In genomic region chr15:101228313-101228712, GRCh38 we compare ENCODE assay signal across 27 cellular contexts. TPM values are rescaled to one million over a fixed set of nuclear protein-coding genes. Genes with fewer than 3 reads are reported as not detected.
DNase-seq lines count a peak whose midpoint lies in the region; ATAC-seq and TF ChIP-seq lines count a peak whose summit lies in the region.
"Had no signal": no experiment of that assay in that cellular context is flagged by ENCODE, and none has a peak within 500 bp of the region (broad histone marks: within the 10 kb centered on the region; RNA-seq: fewer than 3 reads in every experiment).

No MANE protein-coding gene starts in this region.

- H2BK120ac ChIP-seq in mesendoderm (ENCODE audit: low read depth, low read length), result no peak overlapping the region
- H2BK120ac ChIP-seq in neuronal stem cell (ENCODE audit: low read depth, low read length), result no peak overlapping the region

- H3K4me2 ChIP-seq in SK-N-SH (no peak overlapping the region), mesendoderm (ENCODE audit: low read length) (no peak overlapping the region), neuronal stem cell (ENCODE audit: insufficient read depth, low read length, poor library complexity, severe bottlenecking) (no peak overlapping the region)

- peaks cover 0 to 6% of the 10 kb centered on the region in 2 experiments; a peak in 1 of 4 replicates for H3K4me1 ChIP-seq in SK-N-SH (ENCODE audit: control insufficient read depth in 1 of 2, insufficient read depth in 2 of 2, low read depth in 1 of 2, low read length in 1 of 2)
- peaks cover 4% of the 10 kb centered on the region for H3K4me1 ChIP-seq in CD4-positive, CD25-positive, alpha-beta regulatory T cell (ENCODE audit: control insufficient read depth, insufficient read depth, low read length, poor library complexity, severe bottlenecking)
- no peaks in the 10 kb centered on the region for H3K4me1 ChIP-seq in mesendoderm (ENCODE audit: control insufficient read depth, low read depth, low read length)
- H3K4me1 ChIP-seq in neuronal stem cell (ENCODE audit: control insufficient read depth in 2 of 2, insufficient read depth in 1 of 2, low read depth in 1 of 2, low read length in 2 of 2), result peaks cover 0 to 2% of the 10 kb centered on the region in 2 donors

- POLR2A ChIA-PET in SK-N-SH (lab: Yijun Ruan, JAX), result no interaction called here
- POLR2A ChIA-PET in activated CD4-positive, alpha-beta memory T cell treated with anti-CD3 and anti-CD28 coated beads, Interleukin-2, amount 10 ng/mL, durations not matched to agents 7 days and 5 days (lab: Charles Lee), result interaction anchor here (1.6 kb wide), 1 partner anchor 12 kb away, joined by 3 read pairs; no protein-coding TSS in a partner anchor

- H2AFZ ChIP-seq in SK-N-SH (ENCODE audit: low read depth) (no peak overlapping the region), neuronal stem cell (ENCODE audit: low read length) (no peak overlapping the region)

- H3K18ac ChIP-seq in mesendoderm (ENCODE audit: low read length) (no peak overlapping the region), neuronal stem cell (ENCODE audit: low read length) (no peak overlapping the region)

- H3K4me3 ChIP-seq in SK-N-SH (ENCODE audit: low read depth in 2 of 2, low read length in 1 of 2) (no peak overlapping the region), mesendoderm (ENCODE audit: low read length) (no peak overlapping the region), neuronal stem cell (ENCODE audit: low read length in 2 of 2) (no peak overlapping the region)
- H3K4me3 ChIP-seq in CD4-positive, CD25-positive, alpha-beta regulatory T cell (ENCODE audit: low read depth, low read length), result no peak overlapping the region
- H3K4me3 ChIP-seq: heart left ventricle, sigmoid colon, transverse colon had no signal

- H3K79me1 ChIP-seq in mesendoderm (ENCODE audit: low read length), result peaks cover 29% of the 10 kb centered on the region
- H3K79me1 ChIP-seq in neuronal stem cell (ENCODE audit: low read depth, low read length), result peaks cover 8% of the 10 kb centered on the region

- H4K91ac ChIP-seq in neuronal stem cell (ENCODE audit: low read depth, low read length, poor library complexity), result no peak overlapping the region

- H3K27me3 Mint-ChIP-seq in CD4-positive, CD25-positive, alpha-beta regulatory T cell, result no peaks in the 10 kb centered on the region
- H3K27me3 Mint-ChIP-seq in activated CD4-positive, alpha-beta memory T cell treated with anti-CD3 and anti-CD28 coated beads, Interleukin-2, amount 10 ng/mL, durations not matched to agents 7 days and 5 days, result no peaks in the 10 kb centered on the region
- H3K27me3 Mint-ChIP-seq: activated naive CD4-positive, alpha-beta T cell treated with anti-CD3 and anti-CD28 coated beads, Interleukin-2, amount 10 ng/mL, durations not matched to agents 7 days and 5 days; naive thymus-derived CD4-positive, alpha-beta T cell had no signal

- peaks cover 48% of the 10 kb centered on the region for H4K20me1 ChIP-seq in SK-N-SH (ENCODE audit: insufficient read depth)

- no peak for TF ChIP-seq RAD21 in SK-N-SH (IDR thresholded peaks at IDR 0.05; ENCODE audit: low read length)

- H3K27me3 ChIP-seq in SK-N-SH (ENCODE audit: insufficient read depth) (no peaks in the 10 kb centered on the region), mesendoderm (ENCODE audit: insufficient read depth, low read length, poor library complexity) (no peaks in the 10 kb centered on the region), neuronal stem cell (ENCODE audit: control insufficient read depth in 3 of 3, insufficient read depth in 3 of 3, low read depth in 1 of 3, low read length in 3 of 3) (no peaks in the 10 kb centered on the region)
- no peaks in the 10 kb centered on the region for H3K27me3 ChIP-seq in CD4-positive, CD25-positive, alpha-beta regulatory T cell (ENCODE audit: control insufficient read depth, insufficient read depth, low read length)
- H3K27me3 ChIP-seq: heart left ventricle, sigmoid colon, transverse colon had no signal

- H3K9me3 ChIP-seq in SK-N-SH, result no peaks in the 10 kb centered on the region; the same call in 1 of the 2 replicates
- peaks cover 11 to 16% of the 10 kb centered on the region in 2 experiments for H3K9me3 ChIP-seq in CD4-positive, CD25-positive, alpha-beta regulatory T cell (ENCODE audit: control insufficient read depth in 2 of 2, low read length in 2 of 2)
- peaks cover 2 to 21% of the 10 kb centered on the region in 2 donors for H3K9me3 ChIP-seq in neuronal stem cell (replicated peaks in 1 of 2; ENCODE audit: control insufficient read depth in 2 of 2, insufficient read depth in 1 of 2, low read depth in 1 of 2, low read length in 2 of 2)

- CTCF ChIA-PET in SK-N-SH (lab: Yijun Ruan, JAX), result no interaction called here
- CTCF ChIA-PET in activated CD4-positive, alpha-beta memory T cell treated with anti-CD3 and anti-CD28 coated beads, Interleukin-2, amount 10 ng/mL, durations not matched to agents 7 days and 5 days (lab: Charles Lee), result no interaction called here

- H3K14ac ChIP-seq in neuronal stem cell (ENCODE audit: low read length), result no peak overlapping the region

- ATAC-seq in SK-N-SH treated with all-trans-retinoic acid at 6 μM for 48 hours (no peak), GM21723 (IDR thresholded peaks at IDR 0.05; ENCODE audit: unreplicated experiment) (no peak)
- ATAC-seq in CD4-positive, CD25-positive, alpha-beta regulatory T cell (ENCODE audit: low read depth in 2 of 2), result no peak
- ATAC-seq: heart left ventricle; naive thymus-derived CD4-positive, alpha-beta T cell had no signal

- H3K9ac ChIP-seq in SK-N-SH (no peak overlapping the region), mesendoderm (ENCODE audit: low read length) (no peak overlapping the region), neuronal stem cell (ENCODE audit: low read depth, low read length, poor library complexity) (no peak overlapping the region)

- no peak overlapping the region for H2BK12ac ChIP-seq in neuronal stem cell (ENCODE audit: low read length)

- H3K9me3 Mint-ChIP-seq in CD4-positive, CD25-positive, alpha-beta regulatory T cell, result peaks cover 0 to 16% (median 7%) of the 10 kb centered on the region in 7 donors
- H3K9me3 Mint-ChIP-seq in activated CD4-positive, alpha-beta memory T cell treated with anti-CD3 and anti-CD28 coated beads, Interleukin-2, amount 10 ng/mL, durations not matched to agents 7 days and 5 days, result peaks cover 11% of the 10 kb centered on the region

- H3K79me2 ChIP-seq in SK-N-SH (ENCODE audit: insufficient read depth), result peaks cover 97% of the 10 kb centered on the region
- H3K79me2 ChIP-seq in mesendoderm (ENCODE audit: control insufficient read depth, insufficient read depth, low read length), result peaks cover 64% of the 10 kb centered on the region

- H2AK5ac ChIP-seq in mesendoderm (ENCODE audit: low read length) (no peak overlapping the region), neuronal stem cell (ENCODE audit: low read depth, low read length) (no peak overlapping the region)

- H3K23ac ChIP-seq in mesendoderm (ENCODE audit: low read length) (no peak overlapping the region), neuronal stem cell (ENCODE audit: low read depth, low read length, poor library complexity) (no peak overlapping the region)

- no peak overlapping the region for H3K4ac ChIP-seq in mesendoderm (ENCODE audit: low read depth, low read length)
- H3K4ac ChIP-seq in neuronal stem cell (ENCODE audit: low read length), result no peak overlapping the region

- H2BK15ac ChIP-seq in mesendoderm (replicated peaks; ENCODE audit: low read depth), result no peak overlapping the region
- no peak overlapping the region for H2BK15ac ChIP-seq in neuronal stem cell (ENCODE audit: low read length)

- H3F3A ChIP-seq in SK-N-SH (replicated peaks; ENCODE audit: insufficient read depth), result no peaks in the 10 kb centered on the region

- no peaks in the 10 kb centered on the region for H3K9me2 ChIP-seq in SK-N-SH

- H3K36me3 ChIP-seq in SK-N-SH (replicated peaks in 1 of 2; ENCODE audit: control insufficient read depth in 1 of 2, insufficient read depth in 2 of 2, low read length in 1 of 2) (peaks cover 21 to 32% of the 10 kb centered on the region in 2 experiments), mesendoderm (ENCODE audit: control insufficient read depth, insufficient read depth, low read length) (no peaks in the 10 kb centered on the region), neuronal stem cell (replicated peaks in 1 of 2; ENCODE audit: control insufficient read depth in 2 of 2, insufficient read depth in 2 of 2, low read length in 2 of 2) (peaks cover 5 to 78% of the 10 kb centered on the region in 2 donors)
- H3K36me3 ChIP-seq in CD4-positive, CD25-positive, alpha-beta regulatory T cell (ENCODE audit: control insufficient read depth, insufficient read depth, low read length), result peaks cover 13% of the 10 kb centered on the region
- H3K36me3 ChIP-seq: transverse colon had no signal

- no peak overlapping the region for H3K56ac ChIP-seq in mesendoderm (ENCODE audit: low read length)

- H3K4me1 Mint-ChIP-seq in CD4-positive, CD25-positive, alpha-beta regulatory T cell, result peaks cover 37 to 66% (median 54%) of the 10 kb centered on the region in 4 donors
- peaks cover 65% of the 10 kb centered on the region for H3K4me1 Mint-ChIP-seq in activated CD4-positive, alpha-beta memory T cell treated with anti-CD3 and anti-CD28 coated beads, Interleukin-2, amount 10 ng/mL, durations not matched to agents 7 days and 5 days

- H3K27ac ChIP-seq in SK-N-SH (ENCODE audit: low read depth in 2 of 2, low read length in 1 of 2), result no peak overlapping the region
- no peak overlapping the region for H3K27ac ChIP-seq in CD4-positive, CD25-positive, alpha-beta regulatory T cell (ENCODE audit: insufficient read depth, low read length, poor library complexity, severe bottlenecking)
- no peak overlapping the region for H3K27ac ChIP-seq in mesendoderm (ENCODE audit: low read depth, low read length)
- no peak overlapping the region for H3K27ac ChIP-seq in neuronal stem cell (replicated peaks; ENCODE audit: low read length)
- H3K27ac ChIP-seq: 22Rv1, heart left ventricle, sigmoid colon, transverse colon had no signal

- H4K8ac ChIP-seq in mesendoderm (ENCODE audit: low read depth, low read length), result no peak overlapping the region
- H4K8ac ChIP-seq in neuronal stem cell (ENCODE audit: low read depth, low read length), result no peak overlapping the region

- peaks cover 47% of the 10 kb centered on the region for H3K36me3 Mint-ChIP-seq in CD4-positive, CD25-positive, alpha-beta regulatory T cell
- H3K36me3 Mint-ChIP-seq in activated CD4-positive, alpha-beta memory T cell treated with anti-CD3 and anti-CD28 coated beads, Interleukin-2, amount 10 ng/mL, durations not matched to agents 7 days and 5 days (ENCODE audit: low read depth), result peaks cover 85% of the 10 kb centered on the region

- H4K5ac ChIP-seq in mesendoderm (ENCODE audit: low read length), result no peak overlapping the region

- no peak for TF ChIP-seq CTCF in SK-N-SH (IDR thresholded peaks at IDR 0.05)

- DNase-seq in SK-N-SH, result no peak
- no peak for DNase-seq in CD4-positive, CD25-positive, alpha-beta regulatory T cell
- no peak for DNase-seq in activated CD4-positive, alpha-beta memory T cell treated with anti-CD3 and anti-CD28 coated beads, Interleukin-2, amount 10 ng/mL, durations not matched to agents 7 days and 5 days
- peak; percentile 16 for DNase-seq in mesendoderm
- no peak for DNase-seq in NCI-H1417 treated with DMSO at 0.1 percent for 48 hours (lab: John Stamatoyannopoulos, UW)
- no peak for DNase-seq in neuronal stem cell (ENCODE audit: low spot score)
- DNase-seq: activated CD8-positive, alpha-beta memory T cell treated with anti-CD3 and anti-CD28 coated beads for 24 hours; activated naive CD4-positive, alpha-beta T cell treated with anti-CD3 and anti-CD28 coated beads, Interleukin-2, amount 10 ng/mL, durations not matched to agents 7 days and 5 days; activated T-cell treated with anti-CD3 and anti-CD28 coated beads, Interleukin-2, amount 50 U/mL, for 48 hours; anterior cingulate cortex; C1 segment of cervical spinal cord; DMS79 treated with DMSO at 0.1 percent for 48 hours; foreskin melanocyte; GDM1; heart left ventricle; midbrain; naive thymus-derived CD4-positive, alpha-beta T cell; NCI-H1092; NCI-H1694 treated with DMSO at 0.1 percent for 48 hours; NCI-H2171; NCI-H82; sigmoid colon; stimulated activated CD4-positive, alpha-beta T cell treated with anti-CD3 and anti-CD28 coated beads, Interleukin-4, amount 100 ng/mL, for 1 hour; transverse colon had no signal

- no peak for TF ChIP-seq EP300 in SK-N-SH (IDR thresholded peaks at IDR 0.05; ENCODE audit: borderline replicate concordance in 1 of 2, low read depth in 1 of 2, low read length in 1 of 2)

- no peak overlapping the region for H2BK5ac ChIP-seq in mesendoderm (ENCODE audit: low read length)
- H2BK5ac ChIP-seq in neuronal stem cell (ENCODE audit: low read length), result no peak overlapping the region

- no peak overlapping the region for H3K4me3 Mint-ChIP-seq in CD4-positive, CD25-positive, alpha-beta regulatory T cell
- H3K4me3 Mint-ChIP-seq in activated CD4-positive, alpha-beta memory T cell treated with anti-CD3 and anti-CD28 coated beads, Interleukin-2, amount 10 ng/mL, durations not matched to agents 7 days and 5 days, result no peak overlapping the region
- H3K4me3 Mint-ChIP-seq: activated naive CD4-positive, alpha-beta T cell treated with anti-CD3 and anti-CD28 coated beads, Interleukin-2, amount 10 ng/mL, durations not matched to agents 7 days and 5 days; naive thymus-derived CD4-positive, alpha-beta T cell had no signal

- peak overlapping the region in 2 of 3 donors; percentile 23 to 64 for H3K27ac Mint-ChIP-seq in CD4-positive, CD25-positive, alpha-beta regulatory T cell
- peak overlapping the region; percentile 1 for H3K27ac Mint-ChIP-seq in activated CD4-positive, alpha-beta memory T cell treated with anti-CD3 and anti-CD28 coated beads, Interleukin-2, amount 10 ng/mL, durations not matched to agents 7 days and 5 days
- H3K27ac Mint-ChIP-seq: activated naive CD4-positive, alpha-beta T cell treated with anti-CD3 and anti-CD28 coated beads, Interleukin-2, amount 10 ng/mL, durations not matched to agents 7 days and 5 days; naive thymus-derived CD4-positive, alpha-beta T cell had no signal

RNA-seq across cellular contexts. Expression of gene CHSY1, which starts 23.5 kb away (rescaled TPM):
- polyA plus RNA-seq in SK-N-SH (2012; rRNA removed), result 15.7 and 17.4 TPM in 2 replicates
- 21.1 and 21.5 TPM in 2 replicates for polyA plus RNA-seq in SK-N-SH (2012; cell fraction: cytosol; rRNA removed)
- 6.0 and 10.5 TPM in 2 replicates for polyA plus RNA-seq in SK-N-SH (2012; cell fraction: nucleus; rRNA removed)
- total RNA-seq in CD4-positive, CD25-positive, alpha-beta regulatory T cell, result 24.8 TPM
- 1 to 10 TPM; 2.4 to 3.8 (median 2.6) TPM for polyA plus RNA-seq in CD4-positive, CD25-positive, alpha-beta regulatory T cell
- total RNA-seq in activated CD4-positive, alpha-beta memory T cell treated with anti-CD3 and anti-CD28 coated beads, Interleukin-2, amount 10 ng/mL, durations not matched to agents 7 days and 5 days, result 10 to 100 TPM; 61.7 to 62.0 TPM
- polyA plus RNA-seq in mesendoderm (2013, experiment 1 of 2), result 33.9 TPM
- 36.1 TPM for polyA plus RNA-seq in mesendoderm (2013, experiment 2 of 2)
- polyA plus RNA-seq in neuronal stem cell (2013, experiment 1 of 2), result 21.2 TPM
- 19.4 TPM for polyA plus RNA-seq in neuronal stem cell (2013, experiment 2 of 2)

RNA-seq across cellular contexts. Expression of gene SELENOS, which starts 49.0 kb away (rescaled TPM):
- polyA plus RNA-seq in SK-N-SH (2012; rRNA removed), result 101 and 124 TPM in 2 replicates
- polyA plus RNA-seq in SK-N-SH (2012; cell fraction: cytosol; rRNA removed), result 124 and 132 TPM in 2 replicates
- 48.8 and 75.5 TPM in 2 replicates for polyA plus RNA-seq in SK-N-SH (2012; cell fraction: nucleus; rRNA removed)
- total RNA-seq in CD4-positive, CD25-positive, alpha-beta regulatory T cell, result 32.3 TPM
- polyA plus RNA-seq in CD4-positive, CD25-positive, alpha-beta regulatory T cell, result 10 to 100 TPM; 56.8 to 72.5 (median 60.0) TPM
- total RNA-seq in activated CD4-positive, alpha-beta memory T cell treated with anti-CD3 and anti-CD28 coated beads, Interleukin-2, amount 10 ng/mL, durations not matched to agents 7 days and 5 days, result 10 to 100 TPM; 43.0 to 45.7 TPM
- 47.1 TPM for polyA plus RNA-seq in mesendoderm (2013, experiment 1 of 2)
- polyA plus RNA-seq in mesendoderm (2013, experiment 2 of 2), result 48.2 TPM
- 27.7 TPM for polyA plus RNA-seq in neuronal stem cell (2013, experiment 1 of 2)
- polyA plus RNA-seq in neuronal stem cell (2013, experiment 2 of 2), result 28.7 TPM
